8 cellular contexts compared by ENCODE assay signal in genomic region chrX:119565110-119565663, GRCh38. TPM values are rescaled to one million over a fixed set of nuclear protein-coding genes. Genes with fewer than 3 reads are reported as not detected.
DNase-seq lines count a peak whose midpoint lies in the region; ATAC-seq, FAIRE-seq and TF ChIP-seq lines count a peak whose summit lies in the region.

STEEP1 (minus strand) TSS chrX:119565409; CDS start chrX:119565355, 54 bp downstream.

- intact Hi-C loops in esophagus squamous epithelium (cut with DNase I), result no loop called here

- peak; percentile 54 for DNase-seq in DMS153 treated with DMSO at 0.1 percent for 48 hours (lab: John Stamatoyannopoulos, UW; ENCODE audit: unreplicated experiment)
- DNase-seq in Karpas-422, result peak; percentile 94
- peak; percentile 76 for DNase-seq in RCC 7860 (ENCODE audit: low spot score)
- peak; percentile 87 to 88 for DNase-seq in activated T-cell treated with anti-CD3 and anti-CD28 coated beads, Interleukin-2, amount 50 U/mL, for 48 hours
- DNase-seq in esophagus squamous epithelium (lab: John Stamatoyannopoulos, UW), result peak; percentile 28
- peak; percentile 93 for DNase-seq in myocyte (ENCODE audit: low read depth)
- DNase-seq in stimulated activated CD8-positive, alpha-beta memory T cell treated with anti-CD3 and anti-CD28 coated beads, Interleukin-7, amount 100 ng/mL, for 4 hours (ENCODE audit: low read depth in 2 of 2), result peak; percentile 81 to 85

- H3K9ac ChIP-seq in Karpas-422 (ENCODE audit: low read length), result peak within 1 kb of the TSS; percentile 76

- peaks cover 21% of the 10 kb centered on the region for H3K79me2 ChIP-seq in Karpas-422 (ENCODE audit: low read length)

- peak; percentile 90 for FAIRE-seq in RCC 7860 (lab: Jason Lieb, UNC)

- peak within 1 kb of the TSS; percentile 67 for H3K4me2 ChIP-seq in Karpas-422 (ENCODE audit: low read depth, low read length, poor library complexity, severe bottlenecking)

- peak in 1 of 6 experiments; percentile 5 for TF ChIP-seq CTCF in esophagus squamous epithelium (IDR thresholded peaks at IDR 0.05)

- peak; percentile 85 for ATAC-seq in GM21786 (IDR thresholded peaks at IDR 0.05; ENCODE audit: unreplicated experiment)

- H3K9me2 ChIP-seq in Karpas-422 (replicated peaks; ENCODE audit: insufficient read depth, low read length), result no peaks in the 10 kb centered on the region

- H3K9me3 ChIP-seq in Karpas-422 (ENCODE audit: low read length), result no peaks in the 10 kb centered on the region
- H3K9me3 ChIP-seq in esophagus squamous epithelium, result no peaks in the 10 kb centered on the region

- no peaks in the 10 kb centered on the region for H3K36me3 ChIP-seq in Karpas-422 (ENCODE audit: insufficient read depth, low read length)
- H3K36me3 ChIP-seq in esophagus squamous epithelium, result peaks cover 0 to 3% (median 0%) of the 10 kb centered on the region in 3 donors

- H3K27ac ChIP-seq in Karpas-422 (ENCODE audit: low read length), result no peak within 1 kb of the TSS
- H3K27ac ChIP-seq in esophagus squamous epithelium, result peak within 1 kb of the TSS; percentile 56 to 84 (median 74)

- TF ChIP-seq POLR2A in esophagus squamous epithelium (IDR thresholded peaks at IDR 0.05), result peak in 1 of 4 donors; percentile 34

- no peaks in the 10 kb centered on the region for H3K27me3 ChIP-seq in Karpas-422 (ENCODE audit: low read length)
- no peaks in the 10 kb centered on the region for H3K27me3 ChIP-seq in esophagus squamous epithelium

- H3K4me1 ChIP-seq in Karpas-422 (ENCODE audit: low read length) (peaks cover 2% of the 10 kb centered on the region; the same call in 1 of the 2 replicates), esophagus squamous epithelium (peaks cover 0 to 22% (median 3%) of the 10 kb centered on the region in 3 donors)

- no peaks in the 10 kb centered on the region for H4K20me1 ChIP-seq in Karpas-422 (ENCODE audit: insufficient read depth, low read depth, low read length)

- H3K4me3 ChIP-seq in Karpas-422 (ENCODE audit: low read length) (peak within 1 kb of the TSS; percentile 77), esophagus squamous epithelium (peak within 1 kb of the TSS; percentile 51 to 72 (median 58))

- WGBS in esophagus squamous epithelium, 2 donors, result 0 to 31% methylated on average over 19 to 22 of the region's 26 CpGs

- H2AFZ ChIP-seq in Karpas-422 (ENCODE audit: low read length), result no peak within 1 kb of the TSS

RNA-seq across cellular contexts. Expression of gene STEEP1, which starts in this region (rescaled TPM):
- 36.7 and 44.0 TPM in 2 replicates for total RNA-seq in Karpas-422 (2014; rRNA removed; shearing (Covaris generic); ENCODE audit: low replicate concordance)
- total RNA-seq in esophagus squamous epithelium, result 10 to 100 TPM; 14.8 to 31.1 (median 17.2) TPM
- total RNA-seq in myocyte, result 15.6 and 18.3 TPM in 2 replicates
- polyA plus RNA-seq in myocyte (2012), result 17.1 TPM

Comparison
In these comparisons a context has a peak if more than half of its experiments do, and no peak if none do; other contexts are left out.
1. DNase-seq: peak in every context shown above with its lines; median percentile 94 in Karpas-422; 93 in myocyte; 88 in activated T-cell treated with anti-CD3 and anti-CD28 coated beads, Interleukin-2, amount 50 U/mL, for 48 hours; 83 in stimulated activated CD8-positive, alpha-beta memory T cell treated with anti-CD3 and anti-CD28 coated beads, Interleukin-7, amount 100 ng/mL, for 4 hours; 76 in RCC 7860; 54 in DMS153 treated with DMSO at 0.1 percent for 48 hours; 28 in esophagus squamous epithelium.